21 cellular contexts compared by ENCODE assay signal in the genomic region with DNA sequence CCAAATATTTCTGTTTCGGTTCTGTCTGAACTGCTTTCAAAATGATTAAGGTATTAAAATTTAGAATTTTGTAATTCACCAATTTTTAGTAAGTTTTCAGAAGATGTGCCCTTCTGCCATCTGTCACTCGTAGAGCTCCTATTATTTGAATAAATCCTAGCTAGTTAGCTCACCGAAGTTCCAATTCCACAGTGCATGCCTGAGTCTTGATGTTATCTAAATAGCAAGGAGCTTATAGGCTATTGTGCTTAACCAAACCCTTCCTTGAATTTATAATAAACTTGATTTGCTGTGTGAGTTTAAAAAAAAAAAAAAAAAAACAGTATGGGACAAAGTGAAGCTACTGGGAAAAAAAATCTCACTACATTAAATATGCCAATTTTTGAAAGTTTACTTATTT. TPM values are rescaled to one million over a fixed set of nuclear protein-coding genes. Genes with fewer than 3 reads are reported as not detected.
A peak's percentile ranks its signal among the peaks of the same experiment; 100 is the strongest.
DNase-seq lines count a peak whose midpoint lies in the region; ATAC-seq, FAIRE-seq and TF ChIP-seq lines count a peak whose summit lies in the region.
"Had no signal": no experiment of that assay in that cellular context is flagged by ENCODE, and none has a peak within 500 bp of the region (broad histone marks: within the 10 kb centered on the region; RNA-seq: fewer than 3 reads in every experiment).

No MANE protein-coding gene starts in this region.

- FAIRE-seq in RCC 7860 (lab: Jason Lieb, UNC): peak; percentile 14
- FAIRE-seq: GM12878, GM19239, K562 had no signal

- H3K4me3 ChIP-seq in fibroblast of the aortic adventitia (ENCODE audit: low read depth, low read length): no peak overlapping the region
- H3K4me3 ChIP-seq: GM12878, GM23338, K562 had no signal

- no peak for TF ChIP-seq CTCF in fibroblast of the aortic adventitia (IDR thresholded peaks at IDR 0.05; ENCODE audit: insufficient read depth, low read length)

- DNase-seq in NCI-H82 (lab: John Stamatoyannopoulos, UW) (peak; percentile 24), NCI-H82 treated with DMSO at 0.1 percent for 48 hours (lab: John Stamatoyannopoulos, UW; ENCODE audit: unreplicated experiment) (no peak), RCC 7860 (ENCODE audit: low spot score) (no peak), fibroblast of the aortic adventitia (ENCODE audit: low read depth) (peak; percentile 53), GM19240 (ENCODE audit: insufficient read length, low spot score) (no peak), germinal center (ENCODE audit: low spot score) (no peak)
- DNase-seq: 8988T; BE2C; CD4-positive, CD25-positive, alpha-beta regulatory T cell; COR-L47; DMS153; HCEC 1CT; NCI-H1105 treated with DMSO at 0.1 percent for 48 hours; NCI-H1694 treated with DMSO at 0.1 percent for 48 hours; SIG-M5 had no signal

- ATAC-seq in HG03196 (IDR thresholded peaks at IDR 0.05; ENCODE audit: unreplicated experiment) (no peak), HG03571 (IDR thresholded peaks at IDR 0.05; ENCODE audit: unreplicated experiment) (no peak)
- ATAC-seq: GM12878, GM23338 had no signal

RNA-seq across cellular contexts. Expression of a gene that starts 18.7 kb away (rescaled TPM):
- total RNA-seq in fibroblast of the aortic adventitia (ENCODE audit: low replicate concordance): 448 and 494 TPM in 2 replicates

Comparison
In these comparisons a context has a peak if more than half of its experiments do, and no peak if none do; other contexts are left out.
1. DNase-seq: peak in NCI-H82 (single experiment) and fibroblast of the aortic adventitia (single experiment); none in NCI-H82 treated with DMSO at 0.1 percent for 48 hours (single experiment), RCC 7860 (single experiment), GM19240 (single experiment) and germinal center (single experiment).